ENCODE assay signal across 14 cellular contexts in genomic region chr12:57515934-57516541, GRCh38. TPM values are rescaled to one million over a fixed set of nuclear protein-coding genes. Genes with fewer than 3 reads are reported as not detected.
DNase-seq lines count a peak whose midpoint lies in the region; ATAC-seq and TF ChIP-seq lines count a peak whose summit lies in the region.
"Had no signal": no experiment of that assay in that cellular context is flagged by ENCODE, and none has a peak within 500 bp of the region (broad histone marks: within the 10 kb centered on the region; RNA-seq: fewer than 3 reads in every experiment).

No MANE protein-coding gene starts in this region.

- peaks cover 30% of the 10 kb centered on the region for H3K4me1 Mint-ChIP-seq in stimulated activated naive CD8-positive, alpha-beta T cell treated with anti-CD3 and anti-CD28 coated beads, Interleukin-15, Interleukin-2, amounts not matched to agents 100 ng/mL and 50 ng/mL, for 24 hours (ENCODE audit: low read depth)
- peaks cover 27% of the 10 kb centered on the region for H3K4me1 Mint-ChIP-seq in T-helper 17 cell

- H3K36me3 Mint-ChIP-seq in stimulated activated naive CD8-positive, alpha-beta T cell treated with anti-CD3 and anti-CD28 coated beads, Interleukin-15, Interleukin-2, amounts not matched to agents 100 ng/mL and 50 ng/mL, for 24 hours (ENCODE audit: low read depth): peaks cover 83% of the 10 kb centered on the region
- peaks cover 11% of the 10 kb centered on the region for H3K36me3 Mint-ChIP-seq in T-helper 17 cell (ENCODE audit: low read depth)

- H3K4me3 Mint-ChIP-seq in stimulated activated naive CD8-positive, alpha-beta T cell treated with anti-CD3 and anti-CD28 coated beads, Interleukin-15, Interleukin-2, amounts not matched to agents 100 ng/mL and 50 ng/mL, for 24 hours: no peak overlapping the region
- no peak overlapping the region for H3K4me3 Mint-ChIP-seq in T-helper 17 cell

- no peaks in the 10 kb centered on the region for H3K9me3 ChIP-seq in T-helper 17 cell (ENCODE audit: control insufficient read depth, low read length, poor library complexity, severe bottlenecking)
- H3K9me3 ChIP-seq: ascending aorta, heart right ventricle had no signal

- TF ChIP-seq CTCF in fibroblast of the aortic adventitia (IDR thresholded peaks at IDR 0.05; ENCODE audit: insufficient read depth, low read length) (no peak), foreskin fibroblast (IDR thresholded peaks at IDR 0.05; ENCODE audit: low read depth, low read length) (no peak)

- H3K4me3 ChIP-seq in fibroblast of the aortic adventitia (ENCODE audit: low read depth, low read length): no peak overlapping the region
- H3K4me3 ChIP-seq in foreskin fibroblast (ENCODE audit: low read depth in 1 of 2, low read length in 2 of 2): no peak overlapping the region
- H3K4me3 ChIP-seq: ascending aorta, heart right ventricle had no signal

- DNase-seq in stimulated activated naive CD8-positive, alpha-beta T cell treated with anti-CD3 and anti-CD28 coated beads, Interleukin-15, Interleukin-2, amounts not matched to agents 100 U/mL and 50 U/mL, for 24 hours: no peak
- no peak for DNase-seq in T-helper 17 cell
- DNase-seq in fibroblast of the aortic adventitia (ENCODE audit: low read depth): peak; percentile 26
- DNase-seq in AG08395 (ENCODE audit: low spot score): no peak
- DNase-seq in foreskin fibroblast: no peak
- DNase-seq: activated CD8-positive, alpha-beta memory T cell treated with anti-CD3 and anti-CD28 coated beads for 24 hours; effector memory CD4-positive, alpha-beta T cell; heart right ventricle; NCI-H2171 treated with DMSO at 0.1 percent for 48 hours; T-helper 1 cell had no signal

- no peak for ATAC-seq in stimulated activated naive CD8-positive, alpha-beta T cell treated with anti-CD3 and anti-CD28 coated beads, Interleukin-15, Interleukin-2, amounts not matched to agents 100 U/mL and 50 U/mL, for 24 hours
- ATAC-seq in T-helper 17 cell: no peak
- ATAC-seq in GM18520 (IDR thresholded peaks at IDR 0.05; ENCODE audit: unreplicated experiment): no peak
- ATAC-seq in HG03342 (IDR thresholded peaks at IDR 0.05; ENCODE audit: unreplicated experiment): no peak
- ATAC-seq: heart right ventricle had no signal

- no peaks in the 10 kb centered on the region for H3K9me3 Mint-ChIP-seq in stimulated activated naive CD8-positive, alpha-beta T cell treated with anti-CD3 and anti-CD28 coated beads, Interleukin-15, Interleukin-2, amounts not matched to agents 100 ng/mL and 50 ng/mL, for 24 hours

- H3K27ac Mint-ChIP-seq in stimulated activated naive CD8-positive, alpha-beta T cell treated with anti-CD3 and anti-CD28 coated beads, Interleukin-15, Interleukin-2, amounts not matched to agents 100 ng/mL and 50 ng/mL, for 24 hours: peak overlapping the region; percentile 79
- H3K27ac Mint-ChIP-seq in T-helper 17 cell: peak overlapping the region; percentile 98

- H3K27me3 Mint-ChIP-seq in stimulated activated naive CD8-positive, alpha-beta T cell treated with anti-CD3 and anti-CD28 coated beads, Interleukin-15, Interleukin-2, amounts not matched to agents 100 ng/mL and 50 ng/mL, for 24 hours: no peaks in the 10 kb centered on the region
- no peaks in the 10 kb centered on the region for H3K27me3 Mint-ChIP-seq in T-helper 17 cell

RNA-seq across cellular contexts. Expression of gene DDIT3, which starts 4.3 kb away (rescaled TPM):
- total RNA-seq in T-helper 17 cell: 100 to 1,000 TPM; 115 to 145 TPM
- 37.7 and 60.3 TPM in 2 replicates for total RNA-seq in fibroblast of the aortic adventitia (ENCODE audit: low replicate concordance)

RNA-seq across cellular contexts. Expression of gene MBD6, which starts 6.6 kb away (rescaled TPM):
- total RNA-seq in T-helper 17 cell: 10 to 100 TPM; 82.4 to 93.5 TPM
- total RNA-seq in fibroblast of the aortic adventitia (ENCODE audit: low replicate concordance): 4.2 and 7.6 TPM in 2 replicates

RNA-seq across cellular contexts. Expression of gene MARS1, which starts 28.2 kb away (rescaled TPM):
- total RNA-seq in T-helper 17 cell (100 to 1,000 TPM; 175 to 180 TPM), fibroblast of the aortic adventitia (ENCODE audit: low replicate concordance) (185 and 272 TPM in 2 replicates)

RNA-seq across cellular contexts. Expression of gene DCTN2, which starts 31.0 kb away (rescaled TPM):
- 10 to 100 TPM; 63.9 to 78.8 TPM for total RNA-seq in T-helper 17 cell
- total RNA-seq in fibroblast of the aortic adventitia (ENCODE audit: low replicate concordance): 106 and 140 TPM in 2 replicates

RNA-seq across cellular contexts. Expression of gene KIF5A, which starts 33.8 kb away (rescaled TPM):
- under 1 TPM; 0.35 to 0.63 TPM for total RNA-seq in T-helper 17 cell
- total RNA-seq in fibroblast of the aortic adventitia (ENCODE audit: low replicate concordance): 0.72 and 1.8 TPM in 2 replicates
- total RNA-seq: ascending aorta had no signal
